Comparison of ENCODE assay signal across 1 cellular context in genomic region chr9:96875460-96876142, GRCh38.
TF ChIP-seq lines count a peak whose summit lies in the region.

No MANE protein-coding gene starts in this region.

TF ChIP-seq in H1, 55 proteins besides CTCF, POLR2A, EP300 and RAD21 (continued from another document):
- TF ChIP-seq BACH1 (IDR thresholded peaks at IDR 0.05; ENCODE audit: low read length) (no peak), ATF3 (IDR thresholded peaks at IDR 0.05; ENCODE audit: insufficient read depth, low read depth, low read length) (no peak), CEBPB (IDR thresholded peaks at IDR 0.05; ENCODE audit: low read depth, low read length) (no peak), PHF8 (conservative IDR thresholded peaks at IDR 0.05; ENCODE audit: low read depth, low read length) (peak; percentile 57), ASH2L (IDR thresholded peaks at IDR 0.05; ENCODE audit: low read length) (peak; percentile 68), NRF1 (IDR thresholded peaks at IDR 0.05; ENCODE audit: low read depth, low read length) (peak; percentile 76), RNF2 (IDR thresholded peaks at IDR 0.05; ENCODE audit: borderline replicate concordance, low read depth, low read length, missing control alignments, poor library complexity, severe bottlenecking) (no peak), CREB1 (IDR thresholded peaks at IDR 0.05) (peak; percentile 68), EGR1 (IDR thresholded peaks at IDR 0.05; ENCODE audit: borderline replicate concordance, low read depth, low read length) (no peak), SP4 (IDR thresholded peaks at IDR 0.05; ENCODE audit: low read length) (peak; percentile 87; the same call in 1 of the 2 replicates), TAF1 (IDR thresholded peaks at IDR 0.05; ENCODE audit: low read depth, low read length) (peak; percentile 42; the same call in 1 of the 2 replicates), POLR2AphosphoS5 (IDR thresholded peaks at IDR 0.05; ENCODE audit: low read depth, low read length) (0 out of 2 replicates have a peak, but pooled peaks have one; percentile 58), SIX5 (IDR thresholded peaks at IDR 0.05; ENCODE audit: low read depth, low read length) (peak; percentile 65)
- TF ChIP-seq, protein P1, sequence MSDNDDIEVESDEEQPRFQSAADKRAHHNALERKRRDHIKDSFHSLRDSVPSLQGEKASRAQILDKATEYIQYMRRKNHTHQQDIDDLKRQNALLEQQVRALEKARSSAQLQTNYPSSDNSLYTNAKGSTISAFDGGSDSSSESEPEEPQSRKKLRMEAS (IDR thresholded peaks at IDR 0.05), result peak; percentile 89
TF ChIP-seq in H1: peak in this region for 14.
